8 cellular contexts compared by ENCODE assay signal in genomic region chr18:32730620-32731021, GRCh38. TPM values are rescaled to one million over a fixed set of nuclear protein-coding genes. Genes with fewer than 3 reads are reported as not detected.
DNase-seq lines count a peak whose midpoint lies in the region; ATAC-seq lines count a peak whose summit lies in the region.

No MANE protein-coding gene starts in this region.

- H2AFZ ChIP-seq in ACC112 (ENCODE audit: low read length, unreplicated experiment) = peak overlapping the region; percentile 76

- peak; percentile 98 for ATAC-seq in GM18508 (IDR thresholded peaks at IDR 0.05; ENCODE audit: insufficient read depth, unreplicated experiment)
- ATAC-seq in HG02970 (IDR thresholded peaks at IDR 0.05; ENCODE audit: low FRiP score, unreplicated experiment) = peak; percentile 92
- ATAC-seq in sciatic nerve = peak; percentile 87

- H3K27ac ChIP-seq in ACC112 (ENCODE audit: low read depth, low read length) = no peak overlapping the region
- no peak overlapping the region for H3K27ac ChIP-seq in effector memory CD4-positive, alpha-beta T cell (ENCODE audit: insufficient read depth, low read length, poor library complexity, severe bottlenecking)

- peaks cover 2% of the 10 kb centered on the region for H3K4me1 ChIP-seq in ACC112 (ENCODE audit: control insufficient read depth, insufficient read depth, low read length, unreplicated experiment)
- no peaks in the 10 kb centered on the region for H3K4me1 ChIP-seq in effector memory CD4-positive, alpha-beta T cell (ENCODE audit: control insufficient read depth, insufficient read depth, low read length, poor library complexity, severe bottlenecking)

- no peaks in the 10 kb centered on the region for H3K36me3 ChIP-seq in ACC112 (ENCODE audit: insufficient read depth, low read length)
- no peaks in the 10 kb centered on the region for H3K36me3 ChIP-seq in effector memory CD4-positive, alpha-beta T cell (ENCODE audit: control insufficient read depth, insufficient read depth, low read length)

- DNase-seq in NCI-H510A treated with DMSO at 0.1 percent for 48 hours (lab: John Stamatoyannopoulos, UW) = peak; percentile 91
- DNase-seq in effector memory CD4-positive, alpha-beta T cell = no peak
- no peak for DNase-seq in sciatic nerve (ENCODE audit: low spot score)
- no peak for DNase-seq in posterior vena cava (ENCODE audit: low spot score)
- DNase-seq in SK-N-DZ (ENCODE audit: low spot score) = no peak

- peak overlapping the region; percentile 60 for H3K4me3 ChIP-seq in ACC112 (ENCODE audit: low read depth, low read length)
- H3K4me3 ChIP-seq in effector memory CD4-positive, alpha-beta T cell (ENCODE audit: insufficient read depth, low read depth, low read length, poor library complexity, severe bottlenecking) = peak overlapping the region; percentile 18

- peaks cover 17% of the 10 kb centered on the region for H3K27me3 ChIP-seq in ACC112 (ENCODE audit: insufficient read depth, low read length)
- H3K27me3 ChIP-seq in effector memory CD4-positive, alpha-beta T cell (replicated peaks; ENCODE audit: control insufficient read depth, insufficient read depth, low read length, poor library complexity, severe bottlenecking) = no peaks in the 10 kb centered on the region

- H3K9me3 ChIP-seq in effector memory CD4-positive, alpha-beta T cell (ENCODE audit: control insufficient read depth, low read length) = no peaks in the 10 kb centered on the region

- intact Hi-C loops in sciatic nerve (cut with DNase I) = no loop called here
- intact Hi-C loops in posterior vena cava (cut with DNase I) = no loop called here

- no peaks in the 10 kb centered on the region for H3K79me2 ChIP-seq in ACC112 (ENCODE audit: control insufficient read depth, insufficient read depth, low read length, unreplicated experiment)

RNA-seq across cellular contexts. Expression of gene KLHL14, which starts 42.2 kb away (rescaled TPM):
- total RNA-seq in sciatic nerve (0.45 TPM), posterior vena cava (under 1 TPM; 0.33 to 0.46 TPM)
- 0.10 and 0.20 TPM in 2 replicates for polyA plus RNA-seq in SK-N-DZ (2014; cell fraction: cytosol; rRNA removed)
- 0.19 and 0.29 TPM in 2 replicates for polyA plus RNA-seq in SK-N-DZ (2014; cell fraction: nucleus; rRNA removed)
